Comparison of ENCODE assay signal across 30 cellular contexts in the genomic region with DNA sequence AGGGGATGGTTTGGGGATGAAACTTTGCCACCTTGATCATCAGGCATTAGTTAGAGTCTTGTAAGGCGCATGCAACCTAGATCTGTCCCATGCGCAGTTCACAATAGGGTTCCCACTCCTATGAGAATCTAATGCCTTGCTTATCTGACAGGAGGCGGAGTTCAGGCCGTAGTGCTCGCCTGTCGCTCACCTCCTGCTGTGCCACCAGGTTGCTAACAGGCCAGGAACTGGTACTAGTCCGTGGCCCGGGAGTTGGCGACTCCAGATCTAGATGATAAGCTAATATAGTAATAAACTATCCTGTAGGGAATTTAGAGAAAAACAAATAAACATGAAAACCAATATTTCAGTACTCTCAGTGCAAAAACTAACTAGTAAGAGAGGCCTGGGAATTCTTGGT.
"Had no signal": no experiment of that assay in that cellular context is flagged by ENCODE, and none has a peak within 500 bp of the region (broad histone marks: within the 10 kb centered on the region; RNA-seq: fewer than 3 reads in every experiment).

No MANE protein-coding gene starts in this region.

- H3K36me3 ChIP-seq: left lung, lower lobe of right lung, ovary, prostate gland, suprapubic skin, thoracic aorta, tibial artery, upper lobe of right lung had no signal

- ATAC-seq: left colon; left lung; lower lobe of right lung; natural killer cell; right cardiac atrium; sciatic nerve; stimulated activated effector memory CD8-positive, alpha-beta T cell treated with anti-CD3 and anti-CD28 coated beads, Interleukin-12 subunit alpha, Interleukin-12 subunit beta, amount 100 ng/mL, for 72 hours; upper lobe of right lung had no signal

- H3K27ac ChIP-seq: left lung, lower lobe of right lung, ovary, prostate gland, skin epidermis, suprapubic skin, thoracic aorta, tibial artery, upper lobe of right lung had no signal

- H3K9me3 ChIP-seq: left lung, lower lobe of right lung, ovary, prostate gland, suprapubic skin, thoracic aorta, tibial artery, upper lobe of right lung had no signal

- H3K27me3 ChIP-seq: left lung, ovary, suprapubic skin, tibial artery, upper lobe of right lung had no signal

- H3K4me1 ChIP-seq: left lung, lower lobe of right lung, prostate gland, suprapubic skin, tibial artery, upper lobe of right lung had no signal

- H3K4me1 Mint-ChIP-seq: mesothelial cell of epicardium; naive B cell; natural killer cell; nephron progenitor cell; stimulated activated effector memory CD8-positive, alpha-beta T cell treated with anti-CD3 and anti-CD28 coated beads, Interleukin-12 subunit alpha, Interleukin-12 subunit beta, amount 100 ng/mL, for 72 hours had no signal

- H3K36me3 Mint-ChIP-seq: mesothelial cell of epicardium; naive B cell; natural killer cell; stimulated activated effector memory CD8-positive, alpha-beta T cell treated with anti-CD3 and anti-CD28 coated beads, Interleukin-12 subunit alpha, Interleukin-12 subunit beta, amount 100 ng/mL, for 72 hours had no signal

- H3K4me3 Mint-ChIP-seq: mesothelial cell of epicardium; naive B cell; natural killer cell; nephron progenitor cell; stimulated activated effector memory CD8-positive, alpha-beta T cell treated with anti-CD3 and anti-CD28 coated beads, Interleukin-12 subunit alpha, Interleukin-12 subunit beta, amount 100 ng/mL, for 72 hours; stimulated activated naive CD8-positive, alpha-beta T cell treated with anti-CD3 and anti-CD28 coated beads, Interleukin-15, Interleukin-2, amounts not matched to agents 100 ng/mL and 50 ng/mL, for 24 hours had no signal

- FAIRE-seq: keratinocyte, urothelium cell line had no signal

- H3K27me3 Mint-ChIP-seq: naive B cell; stimulated activated naive CD8-positive, alpha-beta T cell treated with anti-CD3 and anti-CD28 coated beads, Interleukin-15, Interleukin-2, amounts not matched to agents 100 ng/mL and 50 ng/mL, for 24 hours had no signal

- DNase-seq: hippocampal formation; left colon; lower lobe of right lung; mammary epithelial cell; mesenchymal stem cell; naive B cell; natural killer cell; nephron progenitor cell; ovary; retina; right cardiac atrium; stimulated activated CD4-positive, alpha-beta T cell treated with anti-CD3 and anti-CD28 coated beads, Interleukin-12 subunit alpha, Interleukin-12 subunit beta, amount 100 ng/mL, for 4 hours; stimulated activated CD4-positive, alpha-beta T cell treated with anti-CD3 and anti-CD28 coated beads, Interleukin-15, amount 100 ng/mL, for 24 hours; stimulated activated CD4-positive, alpha-beta T cell treated with anti-CD3 and anti-CD28 coated beads, Interleukin-2, amount 100 ng/mL, for 24 hours; stimulated activated CD4-positive, alpha-beta T cell treated with anti-CD3 and anti-CD28 coated beads, Interleukin-4, amount 100 ng/mL, for 1 hour; stimulated activated naive CD4-positive, alpha-beta T cell; tibial artery; trophoblast cell; upper lobe of right lung had no signal

- H3K9me3 Mint-ChIP-seq: mesothelial cell of epicardium, nephron progenitor cell had no signal

- H3K4me3 ChIP-seq: left lung, lower lobe of right lung, ovary, prostate gland, skin epidermis, suprapubic skin, thoracic aorta, tibial artery, upper lobe of right lung had no signal

- H3K27ac Mint-ChIP-seq: mesothelial cell of epicardium; naive B cell; natural killer cell; nephron progenitor cell; stimulated activated effector memory CD8-positive, alpha-beta T cell treated with anti-CD3 and anti-CD28 coated beads, Interleukin-12 subunit alpha, Interleukin-12 subunit beta, amount 100 ng/mL, for 72 hours; stimulated activated naive CD8-positive, alpha-beta T cell treated with anti-CD3 and anti-CD28 coated beads, Interleukin-15, Interleukin-2, amounts not matched to agents 100 ng/mL and 50 ng/mL, for 24 hours had no signal
